Comparison of ENCODE assay signal across 9 cellular contexts in the genomic region with DNA sequence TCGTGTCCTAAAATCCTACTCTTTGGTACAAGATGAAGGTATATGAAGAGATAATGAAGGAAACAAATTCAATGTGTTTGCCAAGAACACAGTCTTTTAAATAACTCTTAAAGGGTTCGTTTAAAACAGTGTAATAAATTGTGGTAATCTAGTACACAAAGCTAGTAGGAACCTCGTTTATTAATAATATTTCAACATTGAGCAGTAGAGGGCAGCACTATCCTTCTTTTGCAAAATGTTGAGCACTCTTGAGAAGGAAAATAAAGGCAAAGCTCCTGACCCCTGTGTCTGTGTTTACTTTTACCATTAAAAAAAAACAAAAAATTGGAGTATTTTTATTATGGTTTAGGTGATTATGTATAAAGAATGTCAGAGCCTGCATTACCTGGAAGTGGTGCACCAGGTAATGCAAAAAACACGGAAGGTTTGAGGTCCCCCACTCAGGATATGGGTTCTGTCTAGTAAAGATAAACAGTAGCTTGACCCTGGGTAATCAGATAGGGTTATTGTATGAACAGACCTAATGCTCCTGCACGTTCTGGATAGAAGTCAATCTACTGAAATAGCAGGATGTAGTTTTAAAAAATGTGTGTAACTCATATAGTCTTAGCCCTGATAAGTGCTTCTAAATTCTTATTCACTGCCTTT. TPM values are rescaled to one million over a fixed set of nuclear protein-coding genes. Genes with fewer than 3 reads are reported as not detected.
A peak's percentile ranks its signal among the peaks of the same experiment; 100 is the strongest.
DNase-seq lines count a peak whose midpoint lies in the region; ATAC-seq, FAIRE-seq and TF ChIP-seq lines count a peak whose summit lies in the region.
"Had no signal": no experiment of that assay in that cellular context is flagged by ENCODE, and none has a peak within 500 bp of the region (broad histone marks: within the 10 kb centered on the region; RNA-seq: fewer than 3 reads in every experiment).

No MANE protein-coding gene starts in this region.

- DNase-seq in DMS79 treated with DMSO at 0.1 percent for 48 hours (lab: John Stamatoyannopoulos, UW) (peak; percentile 10), DMS79 (lab: John Stamatoyannopoulos, UW) (no peak), HT-29 (ENCODE audit: low spot score) (peak; percentile 73), Panc1 (ENCODE audit: low read depth, low spot score) (peak; percentile 28), endothelial cell of umbilical vein (ENCODE audit: low read depth, low spot score) (peak; percentile 64), neural progenitor cell (ENCODE audit: low spot score) (peak; percentile 48), NCI-H774 (lab: John Stamatoyannopoulos, UW) (no peak)

- FAIRE-seq in endothelial cell of umbilical vein (lab: Jason Lieb, UNC), result no peak

- in situ Hi-C loops in Panc1 (cut with HindIII; ENCODE audit: low pct_unique_long_range_greater_than_20kb, low sequenced_read_pairs), result no loop called here

- H3K9me1 ChIP-seq in endothelial cell of umbilical vein (replicated peaks; ENCODE audit: control insufficient read depth, extremely low read depth, insufficient read depth, low read length), result no peaks in the 10 kb centered on the region

- H3F3A ChIP-seq in neural progenitor cell (ENCODE audit: low read depth), result peaks cover 3% of the 10 kb centered on the region

- H3K36me3 Mint-ChIP-seq in neural progenitor cell, result peaks cover 3% of the 10 kb centered on the region

- H3K27me3 Mint-ChIP-seq in neural progenitor cell (ENCODE audit: insufficient read depth, low read depth), result peaks cover 2% of the 10 kb centered on the region

- H3K9ac ChIP-seq in endothelial cell of umbilical vein (replicated peaks; ENCODE audit: extremely low read depth, insufficient read depth, low read length) (no peak overlapping the region), neural progenitor cell (no peak overlapping the region)
- H3K9ac ChIP-seq: BLaER1 treated with 17β-estradiol and CSF1 and Interleukin-3, amounts not matched to agents 10 nM and 100 nM had no signal

- H3K79me2 ChIP-seq in endothelial cell of umbilical vein (ENCODE audit: control insufficient read depth, insufficient read depth, low read length), result no peaks in the 10 kb centered on the region
- H3K79me2 ChIP-seq in neural progenitor cell (ENCODE audit: low read depth), result peaks cover 16% of the 10 kb centered on the region

- H3K27ac ChIP-seq in Panc1 (ENCODE audit: low read length) (no peak overlapping the region), endothelial cell of umbilical vein (ENCODE audit: insufficient read depth, low read depth, low read length) (no peak overlapping the region), neural progenitor cell (no peak overlapping the region)
- H3K27ac ChIP-seq: BLaER1 treated with 17β-estradiol and CSF1 and Interleukin-3, amounts not matched to agents 10 nM and 100 nM had no signal

- no peaks in the 10 kb centered on the region for H3K9me3 Mint-ChIP-seq in neural progenitor cell

- POLR2A ChIA-PET in Panc1 (lab: Charles Lee) (no interaction called here), endothelial cell of umbilical vein (lab: Charles Lee) (no interaction called here)

- H3K27me3 ChIP-seq in Panc1 (ENCODE audit: control insufficient read depth, insufficient read depth, low read length) (no peaks in the 10 kb centered on the region), endothelial cell of umbilical vein (ENCODE audit: control insufficient read depth in 2 of 2, insufficient read depth in 2 of 2, low read length in 2 of 2) (no peaks in the 10 kb centered on the region), neural progenitor cell (no peaks in the 10 kb centered on the region)
- H3K27me3 ChIP-seq: BLaER1 treated with 17β-estradiol and CSF1 and Interleukin-3, amounts not matched to agents 10 nM and 100 nM had no signal

- BruUV-seq in Panc1 (replicated peaks; lab: Mats Ljungman, UMichigan) (no TSS peak), endothelial cell of umbilical vein (replicated peaks; lab: Mats Ljungman, UMichigan) (no TSS peak)

- CTCF ChIA-PET in Panc1 (lab: Charles Lee) (interaction anchor here (0.6 to 1.7 kb wide), 15 partner anchors 15 to 447 kb away, joined by 3 to 16 read pairs (median 3); no protein-coding TSS in a partner anchor), endothelial cell of umbilical vein (lab: Charles Lee) (interaction anchor here (0.7 to 7.9 kb wide), 64 partner anchors 8 to 969 kb away, joined by 3 to 233 read pairs (median 6); a partner anchor contains a TSS)

- peaks cover 13% of the 10 kb centered on the region; the same call in 1 of the 2 replicates for H3K4me1 ChIP-seq in Panc1 (ENCODE audit: control insufficient read depth, insufficient read depth, low read length)
- H3K4me1 ChIP-seq in endothelial cell of umbilical vein (ENCODE audit: control insufficient read depth, extremely low read depth, insufficient read depth, low read length), result peaks cover 7% of the 10 kb centered on the region
- H3K4me1 ChIP-seq in neural progenitor cell, result no peaks in the 10 kb centered on the region

- intact Hi-C loops in Panc1 (cut with micrococcal nuclease; ENCODE audit: unreplicated experiment), result loop anchor here (2.0 to 10.0 kb wide), 3 partner anchors 111 to 279 kb away; no protein-coding TSS in a partner anchor
- intact Hi-C loops in endothelial cell of umbilical vein (cut with micrococcal nuclease), result loop anchor here (1.0 to 5.0 kb wide), 3 partner anchors 112 to 276 kb away; no protein-coding TSS in a partner anchor

- H3K4me1 Mint-ChIP-seq in neural progenitor cell, result peaks cover 10% of the 10 kb centered on the region

- H3K36me3 ChIP-seq in Panc1 (ENCODE audit: control insufficient read depth, insufficient read depth, low read length) (peaks cover 4% of the 10 kb centered on the region; the same call in 1 of the 2 replicates), endothelial cell of umbilical vein (ENCODE audit: control insufficient read depth in 2 of 2, extremely low read depth in 1 of 2, insufficient read depth in 2 of 2, low read length in 2 of 2) (no peaks in the 10 kb centered on the region), neural progenitor cell (no peaks in the 10 kb centered on the region)

- no peak overlapping the region for H2AFZ ChIP-seq in endothelial cell of umbilical vein (ENCODE audit: low read depth, low read length)
- H2AFZ ChIP-seq in neural progenitor cell (replicated peaks), result no peak overlapping the region

- ATAC-seq in Panc1 (peak; percentile 80), GM21576 (IDR thresholded peaks at IDR 0.05; ENCODE audit: unreplicated experiment) (no peak)

- H3K4me2 ChIP-seq in endothelial cell of umbilical vein (ENCODE audit: insufficient read depth, low read length) (no peak overlapping the region), neural progenitor cell (no peak overlapping the region)
- H3K4me2 ChIP-seq: BLaER1 treated with 17β-estradiol and CSF1 and Interleukin-3, amounts not matched to agents 10 nM and 100 nM had no signal

- H3K4me3 ChIP-seq in Panc1 (ENCODE audit: low read depth in 2 of 2, low read length in 2 of 2), result no peak overlapping the region
- H3K4me3 ChIP-seq in endothelial cell of umbilical vein (replicated peaks in 1 of 3; ENCODE audit: insufficient read depth in 1 of 3, low read depth in 1 of 3, low read length in 3 of 3), result no peak overlapping the region
- no peak overlapping the region for H3K4me3 ChIP-seq in neural progenitor cell
- H3K4me3 ChIP-seq: BLaER1 treated with 17β-estradiol and CSF1 and Interleukin-3, amounts not matched to agents 10 nM and 100 nM had no signal

- no peak for TF ChIP-seq POLR2A in endothelial cell of umbilical vein (IDR thresholded peaks at IDR 0.05; ENCODE audit: low read depth, low read length)

- TF ChIP-seq CTCF in Panc1 (IDR thresholded peaks at IDR 0.05), result peak; percentile 72; the same call in 1 of the 2 replicates
- peak; percentile 21 to 23 for TF ChIP-seq CTCF in endothelial cell of umbilical vein (IDR thresholded peaks at IDR 0.05; ENCODE audit: extremely low read depth in 1 of 2, insufficient read depth in 1 of 2, low read depth in 1 of 2, low read length in 2 of 2)
- TF ChIP-seq CTCF in neural progenitor cell (IDR thresholded peaks at IDR 0.05), result peak; percentile 78

- no peak overlapping the region for H3K27ac Mint-ChIP-seq in neural progenitor cell

- dilution Hi-C loops in endothelial cell of umbilical vein (cut with MboI; ENCODE audit: extremely low pct_ligation_motif_present, low sequenced_read_pairs), result loop anchor here (25.0 kb wide), 1 partner anchor 176 kb away; a partner anchor contains a TSS

- H4K20me1 ChIP-seq in endothelial cell of umbilical vein (replicated peaks; ENCODE audit: control insufficient read depth, extremely low read depth, insufficient read depth, low read length), result no peaks in the 10 kb centered on the region
- no peaks in the 10 kb centered on the region for H4K20me1 ChIP-seq in neural progenitor cell (ENCODE audit: low read depth)

- H3K9me3 ChIP-seq in Panc1 (ENCODE audit: control insufficient read depth, insufficient read depth, low read depth, low read length) (no peaks in the 10 kb centered on the region), endothelial cell of umbilical vein (replicated peaks; ENCODE audit: control insufficient read depth, insufficient read depth, low read length) (no peaks in the 10 kb centered on the region), neural progenitor cell (ENCODE audit: low read depth) (no peaks in the 10 kb centered on the region)
- H3K9me3 ChIP-seq: BLaER1 treated with 17β-estradiol and CSF1 and Interleukin-3, amounts not matched to agents 10 nM and 100 nM had no signal

- H3K4me3 Mint-ChIP-seq in neural progenitor cell, result no peak overlapping the region

TF ChIP-seq in endothelial cell of umbilical vein, 7 proteins besides CTCF, POLR2A, EP300 and RAD21 (continues in another document):
- TF ChIP-seq MYC (IDR thresholded peaks at IDR 0.05; ENCODE audit: low read depth, low read length), result no peak
- no peak for TF ChIP-seq FOS (IDR thresholded peaks at IDR 0.05; ENCODE audit: borderline replicate concordance, insufficient read depth, low read length)
- no peak for TF ChIP-seq POLR2AphosphoS5 (IDR thresholded peaks at IDR 0.05; ENCODE audit: insufficient read depth, low read depth, low read length)
- TF ChIP-seq, protein P1, sequence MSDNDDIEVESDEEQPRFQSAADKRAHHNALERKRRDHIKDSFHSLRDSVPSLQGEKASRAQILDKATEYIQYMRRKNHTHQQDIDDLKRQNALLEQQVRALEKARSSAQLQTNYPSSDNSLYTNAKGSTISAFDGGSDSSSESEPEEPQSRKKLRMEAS (IDR thresholded peaks at IDR 0.05; ENCODE audit: insufficient read depth, insufficient read length), result no peak

RNA-seq across cellular contexts. Expression of a gene that starts 5.7 kb away (rescaled TPM):
- total RNA-seq in HT-29 (2014; rRNA removed; shearing (Covaris generic)), result 34.7 and 38.5 TPM in 2 replicates
- total RNA-seq in Panc1 (2021; ENCODE audit: unreplicated experiment) (51.6 TPM), endothelial cell of umbilical vein (36.3 and 40.7 TPM in 2 replicates), neural progenitor cell (ENCODE audit: low replicate concordance) (35.7 and 36.1 TPM in 2 replicates)
- 30.3 TPM for polyA plus RNA-seq in Panc1 (2012; ENCODE audit: insufficient read length)
- 14.4 and 16.2 TPM in 2 replicates for polyA plus RNA-seq in endothelial cell of umbilical vein
- 23.2 and 30.3 TPM in 2 replicates for polyA plus RNA-seq in endothelial cell of umbilical vein (2011; cell fraction: cytosol; rRNA removed)
- 21.4 and 26.8 TPM in 2 replicates for polyA plus RNA-seq in endothelial cell of umbilical vein (2011; cell fraction: nucleus; rRNA removed)
- polyA plus RNA-seq in endothelial cell of umbilical vein (2012), result 33.2 and 43.2 TPM in 2 replicates
- polyA minus RNA-seq in endothelial cell of umbilical vein, result 19.1 and 27.1 TPM in 2 replicates
- 22.0 TPM for polyA minus RNA-seq in endothelial cell of umbilical vein (2011; cell fraction: cytosol; rRNA and poly(A)+ RNA removed)
- 9.7 and 9.8 TPM in 2 replicates for polyA minus RNA-seq in endothelial cell of umbilical vein (2011; cell fraction: nucleus; rRNA and poly(A)+ RNA removed)

Comparison
In these comparisons a context has a peak if more than half of its experiments do, and no peak if none do; other contexts are left out.
1. DNase-seq: peak in DMS79 treated with DMSO at 0.1 percent for 48 hours (single experiment), HT-29 (single experiment), Panc1 (single experiment), endothelial cell of umbilical vein (single experiment) and neural progenitor cell (single experiment); none in DMS79 (single experiment) and NCI-H774 (single experiment).
2. CTCF ChIP-seq: peak in every context shown above with its lines; median percentile 78 in neural progenitor cell; 72 in Panc1; 22 in endothelial cell of umbilical vein.